In genomic region chr1:45018599-45019230, GRCh38 we compare ENCODE assay signal across 8 cellular contexts. TPM values are rescaled to one million over a fixed set of nuclear protein-coding genes. Genes with fewer than 3 reads are reported as not detected.
DNase-seq lines count a peak whose midpoint lies in the region; ATAC-seq and TF ChIP-seq lines count a peak whose summit lies in the region.

No MANE protein-coding gene starts in this region.

- H3F3A ChIP-seq in PC-3 (ENCODE audit: low read length, unreplicated experiment), result no peaks in the 10 kb centered on the region

- DNase-seq in activated gamma-delta T cell treated with Interleukin-2 at 50 U/mL for 16 hours, result peak; percentile 49
- DNase-seq in activated gamma-delta T cell (lab: John Stamatoyannopoulos, UW), result no peak
- peak; percentile 49 for DNase-seq in HK-2 (ENCODE audit: unreplicated experiment)
- DNase-seq in PC-3, result peak; percentile 87
- peak; percentile 46 for DNase-seq in activated T-helper 1 cell treated with anti-CD3 and anti-CD28 coated beads, Interleukin-12 subunit alpha, Interleukin-12 subunit beta, Interleukin-2, Interleukin-4 antibody, amounts not matched to agents 30 ng/mL and 10 ng/mL and 1 ng/mL, durations not matched to agents 14 hours and 24 hours and 36 hours (ENCODE audit: low spot score)
- DNase-seq in fibroblast of villous mesenchyme (ENCODE audit: low read depth), result peak; percentile 57
- peak in 3 of 5 donors; percentile 42 to 60 (median 44) for DNase-seq in ovary
- no peak for DNase-seq in dedifferentiated amniotic fluid mesenchymal stem cell (ENCODE audit: extremely low spot score)

- H2AFZ ChIP-seq in PC-3 (ENCODE audit: low read length), result peak overlapping the region; percentile 79

- H3K27ac Mint-ChIP-seq in activated T-helper 1 cell treated with anti-CD3 and anti-CD28 coated beads, Interleukin-12 subunit alpha, Interleukin-12 subunit beta, Interleukin-2, Interleukin-4 antibody, amounts not matched to agents 30 ng/mL and 10 ng/mL and 1 ng/mL, durations not matched to agents 14 hours and 24 hours and 36 hours, result no peak overlapping the region

- 0 out of 2 replicates have a peak, but pooled peaks cover 2% of the 10 kb centered on the region for H3K4me1 ChIP-seq in PC-3 (ENCODE audit: insufficient read depth, low read length)
- H3K4me1 ChIP-seq in ovary (ENCODE audit: insufficient read depth), result peaks cover 2% of the 10 kb centered on the region

- H3K36me3 ChIP-seq in PC-3 (ENCODE audit: low read depth, low read length) (no peaks in the 10 kb centered on the region), ovary (no peaks in the 10 kb centered on the region)

- H3K27me3 ChIP-seq in PC-3 (ENCODE audit: low read length) (no peaks in the 10 kb centered on the region), ovary (no peaks in the 10 kb centered on the region)

- H3K36me3 Mint-ChIP-seq in activated T-helper 1 cell treated with anti-CD3 and anti-CD28 coated beads, Interleukin-12 subunit alpha, Interleukin-12 subunit beta, Interleukin-2, Interleukin-4 antibody, amounts not matched to agents 30 ng/mL and 10 ng/mL and 1 ng/mL, durations not matched to agents 14 hours and 24 hours and 36 hours (ENCODE audit: low read depth), result peaks cover 6% of the 10 kb centered on the region

- no peaks in the 10 kb centered on the region for H4K20me1 ChIP-seq in PC-3 (ENCODE audit: low read length)

- H3K4me2 ChIP-seq in PC-3 (ENCODE audit: low read length), result no peak overlapping the region; the same call in 1 of the 2 replicates

- no TSS peak for BruUV-seq in PC-3 (replicated peaks; lab: Mats Ljungman, UMichigan)

- H3K27me3 Mint-ChIP-seq in activated T-helper 1 cell treated with anti-CD3 and anti-CD28 coated beads, Interleukin-12 subunit alpha, Interleukin-12 subunit beta, Interleukin-2, Interleukin-4 antibody, amounts not matched to agents 30 ng/mL and 10 ng/mL and 1 ng/mL, durations not matched to agents 14 hours and 24 hours and 36 hours (ENCODE audit: insufficient read depth), result peaks cover 2% of the 10 kb centered on the region

- H3K79me2 ChIP-seq in PC-3 (ENCODE audit: low read length), result peaks cover 4% of the 10 kb centered on the region

- POLR2A ChIA-PET in PC-3 (lab: Charles Lee; ENCODE audit: unreplicated experiment), result interaction anchor here (0.6 kb wide), 1 partner anchor 285 kb away, joined by 8 read pairs; no protein-coding TSS in a partner anchor

- H3K4me3 Mint-ChIP-seq in activated T-helper 1 cell treated with anti-CD3 and anti-CD28 coated beads, Interleukin-12 subunit alpha, Interleukin-12 subunit beta, Interleukin-2, Interleukin-4 antibody, amounts not matched to agents 30 ng/mL and 10 ng/mL and 1 ng/mL, durations not matched to agents 14 hours and 24 hours and 36 hours, result no peak overlapping the region

- H3K4me1 Mint-ChIP-seq in activated T-helper 1 cell treated with anti-CD3 and anti-CD28 coated beads, Interleukin-12 subunit alpha, Interleukin-12 subunit beta, Interleukin-2, Interleukin-4 antibody, amounts not matched to agents 30 ng/mL and 10 ng/mL and 1 ng/mL, durations not matched to agents 14 hours and 24 hours and 36 hours (ENCODE audit: low read depth), result peaks cover 17% of the 10 kb centered on the region

- H3K9ac ChIP-seq in PC-3 (ENCODE audit: low read length), result no peak overlapping the region

- H3K27ac ChIP-seq in PC-3 (ENCODE audit: low read length) (no peak overlapping the region), ovary (no peak overlapping the region)

- 60 to 67% (median 62%) methylated on average over 16 of the region's 16 CpGs for WGBS in ovary, 3 donors

- TF ChIP-seq POLR2A in ovary (IDR thresholded peaks at IDR 0.05), result no peak

- H3K9me3 ChIP-seq in PC-3 (ENCODE audit: low read length) (no peaks in the 10 kb centered on the region), ovary (no peaks in the 10 kb centered on the region)

- peak; percentile 94 for ATAC-seq in PC-3

- no peak for TF ChIP-seq EP300 in ovary (IDR thresholded peaks at IDR 0.05)

- H3K4me3 ChIP-seq in PC-3 (ENCODE audit: low read length), result no peak overlapping the region
- H3K4me3 ChIP-seq in fibroblast of villous mesenchyme (ENCODE audit: low read depth, low read length), result no peak overlapping the region
- H3K4me3 ChIP-seq in ovary, result no peak overlapping the region

- no peaks in the 10 kb centered on the region for H3K9me2 ChIP-seq in PC-3 (replicated peaks; ENCODE audit: low read length)

- CTCF ChIA-PET in PC-3 (lab: Charles Lee), result interaction anchor here (0.6 to 1.6 kb wide), 6 partner anchors 146 to 472 kb away, joined by 3 to 38 read pairs (median 4); partner anchors contain the start of gene TESK2

- intact Hi-C loops in PC-3 (cut with micrococcal nuclease) (loop anchor here (1.0 kb wide), 3 partner anchors 185 to 282 kb away; no protein-coding TSS in a partner anchor), ovary (cut with DNase I) (loop anchor here (5.0 to 10.0 kb wide), 5 partner anchors 279 to 566 kb away; partner anchors contain the start of genes TESK2 (in 3 of the 4) and NASP (in 1 of the 4))
- intact Hi-C loops in activated T-helper 1 cell treated with anti-CD3 and anti-CD28 coated beads, Interleukin-12 subunit alpha, Interleukin-12 subunit beta, Interleukin-2, Interleukin-4 antibody, amounts not matched to agents 30 ng/mL and 10 ng/mL and 1 ng/mL, durations not matched to agents 14 hours and 24 hours and 36 hours (cut with micrococcal nuclease), result loop anchor here (1.0 to 5.0 kb wide), 2 partner anchors 49 to 282 kb away; no protein-coding TSS in a partner anchor

- H3K9me3 Mint-ChIP-seq in activated T-helper 1 cell treated with anti-CD3 and anti-CD28 coated beads, Interleukin-12 subunit alpha, Interleukin-12 subunit beta, Interleukin-2, Interleukin-4 antibody, amounts not matched to agents 30 ng/mL and 10 ng/mL and 1 ng/mL, durations not matched to agents 14 hours and 24 hours and 36 hours, result no peaks in the 10 kb centered on the region

- TF ChIP-seq CTCF in PC-3 (conservative IDR thresholded peaks at IDR 0.05; ENCODE audit: low read depth, low read length), result peak; percentile 84
- TF ChIP-seq CTCF in fibroblast of villous mesenchyme (IDR thresholded peaks at IDR 0.05; ENCODE audit: insufficient read depth, low read depth, low read length), result peak; percentile 91
- TF ChIP-seq CTCF in ovary (IDR thresholded peaks at IDR 0.05), result peak in 2 of 3 donors; percentile 25 to 37

RNA-seq across cellular contexts. Expression of gene UROD, which starts 6.7 kb away (rescaled TPM):
- total RNA-seq in PC-3 (2014; rRNA removed) (167 and 168 TPM in 2 replicates), fibroblast of villous mesenchyme (136 and 179 TPM in 2 replicates), ovary (10 to 100 TPM; 69.2 to 92.3 (median 74.7) TPM)
- 79.9 and 81.9 TPM in 2 replicates for total RNA-seq in activated T-helper 1 cell treated with anti-CD3 and anti-CD28 coated beads, Interleukin-12 subunit alpha, Interleukin-12 subunit beta, Interleukin-2, Interleukin-4 antibody, amounts not matched to agents 30 ng/mL and 10 ng/mL and 1 ng/mL, durations not matched to agents 14 hours and 24 hours and 36 hours
- polyA plus RNA-seq in ovary, result 10 to 100 TPM; 82.3 to 97.2 TPM

RNA-seq across cellular contexts. Expression of gene HECTD3, which starts 7.6 kb away (rescaled TPM):
- total RNA-seq in PC-3 (2014; rRNA removed) (25.3 and 32.8 TPM in 2 replicates), fibroblast of villous mesenchyme (20.3 and 25.1 TPM in 2 replicates), ovary (10 to 100 TPM; 20.9 to 46.0 (median 36.1) TPM)
- 22.2 and 23.5 TPM in 2 replicates for total RNA-seq in activated T-helper 1 cell treated with anti-CD3 and anti-CD28 coated beads, Interleukin-12 subunit alpha, Interleukin-12 subunit beta, Interleukin-2, Interleukin-4 antibody, amounts not matched to agents 30 ng/mL and 10 ng/mL and 1 ng/mL, durations not matched to agents 14 hours and 24 hours and 36 hours
- polyA plus RNA-seq in ovary, result 10 to 100 TPM; 27.7 to 45.0 TPM

RNA-seq across cellular contexts. Expression of gene EIF2B3, which starts 32.3 kb away (rescaled TPM):
- total RNA-seq in PC-3 (2014; rRNA removed), result 37.1 and 38.9 TPM in 2 replicates
- 56.0 and 60.4 TPM in 2 replicates for total RNA-seq in activated T-helper 1 cell treated with anti-CD3 and anti-CD28 coated beads, Interleukin-12 subunit alpha, Interleukin-12 subunit beta, Interleukin-2, Interleukin-4 antibody, amounts not matched to agents 30 ng/mL and 10 ng/mL and 1 ng/mL, durations not matched to agents 14 hours and 24 hours and 36 hours
- total RNA-seq in fibroblast of villous mesenchyme, result 36.7 and 45.3 TPM in 2 replicates
- 10 to 100 TPM; 15.0 to 34.5 (median 22.7) TPM for total RNA-seq in ovary
- polyA plus RNA-seq in ovary, result 10 to 100 TPM; 14.7 to 26.9 TPM

Comparison
In these comparisons a context has a peak if more than half of its experiments do, and no peak if none do; other contexts are left out.
1. DNase-seq: peak in activated gamma-delta T cell treated with Interleukin-2 at 50 U/mL for 16 hours (single experiment), HK-2 (single experiment), PC-3 (single experiment), activated T-helper 1 cell treated with anti-CD3 and anti-CD28 coated beads, Interleukin-12 subunit alpha, Interleukin-12 subunit beta, Interleukin-2, Interleukin-4 antibody, amounts not matched to agents 30 ng/mL and 10 ng/mL and 1 ng/mL, durations not matched to agents 14 hours and 24 hours and 36 hours (single experiment), fibroblast of villous mesenchyme (single experiment) and ovary (3 of 5); none in activated gamma-delta T cell (single experiment) and dedifferentiated amniotic fluid mesenchymal stem cell (single experiment).
2. CTCF ChIP-seq: peak in every context shown above with its lines; median percentile 91 in fibroblast of villous mesenchyme; 84 in PC-3; 31 in ovary.